Comparison of ENCODE assay signal across 10 cellular contexts in genomic region chr3:52195823-52196331, GRCh38. TPM values are rescaled to one million over a fixed set of nuclear protein-coding genes. Genes with fewer than 3 reads are reported as not detected.
DNase-seq lines count a peak whose midpoint lies in the region; ATAC-seq and TF ChIP-seq lines count a peak whose summit lies in the region.
"Had no signal": no experiment of that assay in that cellular context is flagged by ENCODE, and none has a peak within 500 bp of the region (broad histone marks: within the 10 kb centered on the region; RNA-seq: fewer than 3 reads in every experiment).

No MANE protein-coding gene starts in this region.

- no peak overlapping the region for H3K4me3 ChIP-seq in choroid plexus epithelial cell (ENCODE audit: low read depth, low read length)
- H3K4me3 ChIP-seq in liver (ENCODE audit: low read depth in 1 of 3, low read length in 3 of 3): no peak overlapping the region
- no peak overlapping the region for H3K4me3 ChIP-seq in urinary bladder (ENCODE audit: low read depth, low read length)

- CTCF ChIA-PET in activated CD4-positive, alpha-beta T cell treated with anti-CD3 and anti-CD28 coated beads for 36 hours (lab: Charles Lee): interaction anchor here (0.7 kb wide), 1 partner anchor 24 kb away, joined by 3 read pairs; no protein-coding TSS in a partner anchor

- TF ChIP-seq RAD21 in liver (IDR thresholded peaks at IDR 0.05): no peak

- H3K27ac ChIP-seq in liver (ENCODE audit: low read depth in 1 of 2, low read length in 2 of 2) (peak overlapping the region; percentile 55 to 68), urinary bladder (ENCODE audit: low read depth) (peak overlapping the region; percentile 27)

- H3K4me1 ChIP-seq in liver (ENCODE audit: control insufficient read depth in 4 of 4, insufficient read depth in 4 of 4, low read length in 3 of 4) (peaks cover 6 to 35% (median 18%) of the 10 kb centered on the region in 4 donors), urinary bladder (ENCODE audit: insufficient read depth) (peaks cover 3% of the 10 kb centered on the region)

- POLR2A ChIA-PET in activated CD4-positive, alpha-beta T cell treated with anti-CD3 and anti-CD28 coated beads for 36 hours (lab: Charles Lee): interaction anchor here (0.7 to 0.9 kb wide), 2 partner anchors 12 to 15 kb away, joined by 3 read pairs; no protein-coding TSS in a partner anchor

- H3K36me3 ChIP-seq in liver (ENCODE audit: control insufficient read depth in 4 of 4, insufficient read depth in 3 of 4, low read depth in 1 of 4, low read length in 3 of 4) (peaks cover 0 to 5% (median 0%) of the 10 kb centered on the region in 4 donors), urinary bladder (ENCODE audit: insufficient read depth) (no peaks in the 10 kb centered on the region)

- no peak overlapping the region for H3K4me3 Mint-ChIP-seq in activated CD4-positive, alpha-beta T cell treated with anti-CD3 and anti-CD28 coated beads for 36 hours

- no peaks in the 10 kb centered on the region for H3K9me3 Mint-ChIP-seq in activated CD4-positive, alpha-beta T cell treated with anti-CD3 and anti-CD28 coated beads for 36 hours (ENCODE audit: low read depth)

- H3K27me3 Mint-ChIP-seq in activated CD4-positive, alpha-beta T cell treated with anti-CD3 and anti-CD28 coated beads for 36 hours: no peaks in the 10 kb centered on the region

- no peak overlapping the region for H3K9ac ChIP-seq in liver (ENCODE audit: low read depth in 1 of 2, low read length in 2 of 2)
- H3K9ac ChIP-seq: SK-N-SH had no signal

- peaks cover 32% of the 10 kb centered on the region for H3K4me1 Mint-ChIP-seq in activated CD4-positive, alpha-beta T cell treated with anti-CD3 and anti-CD28 coated beads for 36 hours

- no peaks in the 10 kb centered on the region for H3K9me3 ChIP-seq in liver (ENCODE audit: control insufficient read depth in 4 of 4, low read length in 3 of 4)
- H3K9me3 ChIP-seq: SK-N-SH had no signal

- intact Hi-C loops in activated CD4-positive, alpha-beta T cell treated with anti-CD3 and anti-CD28 coated beads for 36 hours (cut with DNase I, micrococcal nuclease): loop anchor here in 1 of 2 experiments (2.0 kb wide), 1 partner anchor 41 kb away; the partner anchor contains the start of gene POC1A

- 74% methylated on average over 10 of the region's 10 CpGs for WGBS in liver
- 68% methylated on average over 10 of the region's 10 CpGs for WGBS in urinary bladder

- peak overlapping the region; percentile 1 for H3K27ac Mint-ChIP-seq in activated CD4-positive, alpha-beta T cell treated with anti-CD3 and anti-CD28 coated beads for 36 hours

- DNase-seq in activated CD4-positive, alpha-beta T cell treated with anti-CD3 and anti-CD28 coated beads for 36 hours: no peak
- no peak for DNase-seq in activated CD4-positive, alpha-beta T cell treated with anti-CD3 and anti-CD28 coated beads, Interleukin-2, amount 50 U/mL, for 1 hour
- DNase-seq in choroid plexus epithelial cell (ENCODE audit: low read depth): peak; percentile 57
- DNase-seq in pons (ENCODE audit: low spot score): no peak
- DNase-seq in NCI-H345 (lab: John Stamatoyannopoulos, UW): no peak
- DNase-seq: MM.1S, SK-N-SH had no signal

- TF ChIP-seq CTCF in choroid plexus epithelial cell (conservative IDR thresholded peaks at IDR 0.05; ENCODE audit: low read depth, low read length) (no peak), liver (IDR thresholded peaks at IDR 0.05; ENCODE audit: low read depth, low read length, missing input control) (no peak)

- ATAC-seq in activated CD4-positive, alpha-beta T cell treated with anti-CD3 and anti-CD28 coated beads for 36 hours: no peak
- no peak for ATAC-seq in HG02870 (IDR thresholded peaks at IDR 0.05; ENCODE audit: unreplicated experiment)

- H3K27me3 ChIP-seq in liver (ENCODE audit: control insufficient read depth in 4 of 4, insufficient read depth in 4 of 4, low read length in 3 of 4): no peaks in the 10 kb centered on the region

- H3K36me3 Mint-ChIP-seq in activated CD4-positive, alpha-beta T cell treated with anti-CD3 and anti-CD28 coated beads for 36 hours (ENCODE audit: low read depth): peaks cover 9% of the 10 kb centered on the region

TF ChIP-seq in liver, 16 proteins besides CTCF, POLR2A, EP300 and RAD21 (continues in another document):
- TF ChIP-seq GABPA (IDR thresholded peaks at IDR 0.05 in 1 of 2, conservative IDR thresholded peaks at IDR 0.05 in 1 of 2) (no peak), EGR1 (IDR thresholded peaks at IDR 0.05; ENCODE audit: low read depth in 2 of 2) (no peak), HNF4G (IDR thresholded peaks at IDR 0.05) (no peak), JUND (IDR thresholded peaks at IDR 0.05) (peak; percentile 36 to 47), FOXA2 (IDR thresholded peaks at IDR 0.05) (no peak), FOXA1 (IDR thresholded peaks at IDR 0.05) (no peak), RXRA (IDR thresholded peaks at IDR 0.05) (peak; percentile 13 to 53), MAX (IDR thresholded peaks at IDR 0.05) (peak; percentile 45), REST (IDR thresholded peaks at IDR 0.05) (no peak), TAF1 (conservative IDR thresholded peaks at IDR 0.05) (no peak), NR2F2 (IDR thresholded peaks at IDR 0.05) (no peak), ATF3 (IDR thresholded peaks at IDR 0.05) (no peak), YY1 (IDR thresholded peaks at IDR 0.05) (no peak), HNF4A (conservative IDR thresholded peaks at IDR 0.05) (peak in 1 of 2 donors; percentile 25), SP1 (IDR thresholded peaks at IDR 0.05) (peak; percentile 59)

RNA-seq across cellular contexts. Expression of gene ALAS1, which starts 2.1 kb away (rescaled TPM):
- total RNA-seq in activated CD4-positive, alpha-beta T cell treated with anti-CD3 and anti-CD28 coated beads for 36 hours: 10 to 100 TPM; 52.8 to 68.7 TPM
- total RNA-seq in liver: 100 to 1,000 TPM in 1 of 2 donors, 10 to 100 TPM in 1; 32.3 to 129 TPM
- polyA plus RNA-seq in liver: 100 to 1,000 TPM; 145 to 421 TPM
- total RNA-seq in urinary bladder: 24.1 TPM
- polyA plus RNA-seq in urinary bladder: 56.7 TPM

RNA-seq across cellular contexts. Expression of gene TLR9, which starts 29.6 kb away (rescaled TPM):
- total RNA-seq in activated CD4-positive, alpha-beta T cell treated with anti-CD3 and anti-CD28 coated beads for 36 hours: under 1 TPM; 0.59 to 0.74 TPM
- not detected for total RNA-seq in liver
- under 1 TPM in 1 of 2 donors, not detected in 1; 0.02 TPM for polyA plus RNA-seq in liver
- total RNA-seq in urinary bladder: 0.11 TPM
- polyA plus RNA-seq in urinary bladder: 0.33 TPM

RNA-seq across cellular contexts. Expression of gene POC1A, which starts 41.7 kb away (rescaled TPM):
- 10 to 100 TPM; 23.4 to 26.1 TPM for total RNA-seq in activated CD4-positive, alpha-beta T cell treated with anti-CD3 and anti-CD28 coated beads for 36 hours
- total RNA-seq in liver (10 to 100 TPM in 1 of 2 donors, 1 to 10 TPM in 1; 2.8 to 12.7 TPM), urinary bladder (4.2 TPM)
- polyA plus RNA-seq in liver (1 to 10 TPM; 1.4 to 6.8 TPM), urinary bladder (2.5 TPM)

RNA-seq across cellular contexts. Expression of gene TWF2, which starts 43.1 kb away (rescaled TPM):
- 10 to 100 TPM; 85.0 to 93.5 TPM for total RNA-seq in activated CD4-positive, alpha-beta T cell treated with anti-CD3 and anti-CD28 coated beads for 36 hours
- total RNA-seq in liver (10 to 100 TPM; 12.7 to 26.3 TPM), urinary bladder (36.7 TPM)
- polyA plus RNA-seq in liver (10 to 100 TPM; 12.0 to 22.6 TPM), urinary bladder (75.3 TPM)

RNA-seq across cellular contexts. Expression of gene PPM1M, which starts 49.7 kb away (rescaled TPM):
- total RNA-seq in activated CD4-positive, alpha-beta T cell treated with anti-CD3 and anti-CD28 coated beads for 36 hours: 10 to 100 TPM; 52.9 to 59.2 TPM
- total RNA-seq in liver: 1 to 10 TPM; 5.5 TPM
- 1 to 10 TPM; 2.8 to 3.8 TPM for polyA plus RNA-seq in liver
- total RNA-seq in urinary bladder: 12.3 TPM
- 27.1 TPM for polyA plus RNA-seq in urinary bladder
